Comparison of ENCODE assay signal across 9 cellular contexts in genomic region chr11:2932850-2933251, GRCh38. TPM values are rescaled to one million over a fixed set of nuclear protein-coding genes. Genes with fewer than 3 reads are reported as not detected.
DNase-seq lines count a peak whose midpoint lies in the region; ATAC-seq and TF ChIP-seq lines count a peak whose summit lies in the region.
"Had no signal": no experiment of that assay in that cellular context is flagged by ENCODE, and none has a peak within 500 bp of the region (broad histone marks: within the 10 kb centered on the region; RNA-seq: fewer than 3 reads in every experiment).

No MANE protein-coding gene starts in this region.

- peaks cover 9% of the 10 kb centered on the region for H3K36me3 Mint-ChIP-seq in activated CD4-positive, alpha-beta T cell treated with anti-CD3 and anti-CD28 coated beads for 36 hours (ENCODE audit: low read depth)

- peaks cover 0 to 20% of the 10 kb centered on the region in 2 donors for H3K4me1 ChIP-seq in esophagus (ENCODE audit: control insufficient read depth in 2 of 2, insufficient read depth in 2 of 2, low read length in 1 of 2)
- peaks cover 4% of the 10 kb centered on the region for H3K4me1 ChIP-seq in smooth muscle cell (ENCODE audit: low read depth)

- POLR2A ChIA-PET in activated CD4-positive, alpha-beta T cell treated with anti-CD3 and anti-CD28 coated beads for 36 hours (lab: Charles Lee): interaction anchor here (1.1 to 2.8 kb wide), 2 partner anchors 13 to 58 kb away, joined by 3 to 10 read pairs; no protein-coding TSS in a partner anchor

- peak overlapping the region; percentile 31 for H3K27ac Mint-ChIP-seq in activated CD4-positive, alpha-beta T cell treated with anti-CD3 and anti-CD28 coated beads for 36 hours

- intact Hi-C loops in activated CD4-positive, alpha-beta T cell treated with anti-CD3 and anti-CD28 coated beads for 36 hours (cut with DNase I, micrococcal nuclease): loop anchor here (2.0 to 5.0 kb wide), 2 partner anchors 41 to 56 kb away; no protein-coding TSS in a partner anchor

- no peak for TF ChIP-seq CTCF in smooth muscle cell (IDR thresholded peaks at IDR 0.05; ENCODE audit: borderline replicate concordance, insufficient read depth, poor library complexity, severe bottlenecking)

- peaks cover 12% of the 10 kb centered on the region for H3K27me3 Mint-ChIP-seq in activated CD4-positive, alpha-beta T cell treated with anti-CD3 and anti-CD28 coated beads for 36 hours

- H3K9me3 ChIP-seq in esophagus (ENCODE audit: control insufficient read depth in 2 of 2, insufficient read depth in 1 of 2, low read depth in 1 of 2, low read length in 1 of 2) (peaks cover 0 to 5% of the 10 kb centered on the region in 2 donors), smooth muscle cell (replicated peaks; ENCODE audit: low read depth) (no peaks in the 10 kb centered on the region)

- peak; percentile 29 for DNase-seq in activated CD4-positive, alpha-beta T cell treated with anti-CD3 and anti-CD28 coated beads for 36 hours
- DNase-seq in activated CD4-positive, alpha-beta T cell treated with anti-CD3 and anti-CD28 coated beads for 48 hours: no peak
- DNase-seq in RPMI7951 (ENCODE audit: low read depth): peak; percentile 77
- no peak for DNase-seq in smooth muscle cell (lab: John Stamatoyannopoulos, UW; ENCODE audit: unreplicated experiment)
- DNase-seq in OCI-M1 (lab: John Stamatoyannopoulos, UW): no peak
- DNase-seq in stimulated activated CD4-positive, alpha-beta T cell treated with anti-CD3 and anti-CD28 coated beads, Interleukin-12 subunit alpha, Interleukin-12 subunit beta, amount 100 ng/mL, for 4 hours: no peak
- DNase-seq: NK-92 treated with Interleukin-12 subunit alpha and Interleukin-12 subunit beta, amount 100 ng/mL, for 24 hours had no signal

- H3K36me3 ChIP-seq in esophagus (ENCODE audit: control insufficient read depth in 2 of 2, insufficient read depth in 2 of 2, low read length in 1 of 2): no peaks in the 10 kb centered on the region
- H3K36me3 ChIP-seq in smooth muscle cell (ENCODE audit: low read depth): no peaks in the 10 kb centered on the region

- peaks cover 24% of the 10 kb centered on the region for H3K4me1 Mint-ChIP-seq in activated CD4-positive, alpha-beta T cell treated with anti-CD3 and anti-CD28 coated beads for 36 hours

- H3K9me3 Mint-ChIP-seq in activated CD4-positive, alpha-beta T cell treated with anti-CD3 and anti-CD28 coated beads for 36 hours (ENCODE audit: low read depth): peaks cover 5% of the 10 kb centered on the region

- CTCF ChIA-PET in activated CD4-positive, alpha-beta T cell treated with anti-CD3 and anti-CD28 coated beads for 36 hours (lab: Charles Lee): interaction anchor here (0.7 to 2.3 kb wide), 2 partner anchors 40 to 400 kb away, joined by 3 to 9 read pairs; no protein-coding TSS in a partner anchor

- no peak for ATAC-seq in activated CD4-positive, alpha-beta T cell treated with anti-CD3 and anti-CD28 coated beads for 36 hours
- no peak for ATAC-seq in GM19467 (IDR thresholded peaks at IDR 0.05; ENCODE audit: unreplicated experiment)

- H2AFZ ChIP-seq in smooth muscle cell (ENCODE audit: low read depth): no peak overlapping the region

- no peak overlapping the region for H3K4me3 ChIP-seq in esophagus (ENCODE audit: low read depth in 1 of 2, low read length in 2 of 2)
- no peak overlapping the region for H3K4me3 ChIP-seq in smooth muscle cell

- H3F3A ChIP-seq in smooth muscle cell (ENCODE audit: low read depth): no peaks in the 10 kb centered on the region

- peaks cover 10% of the 10 kb centered on the region for H4K20me1 ChIP-seq in smooth muscle cell (ENCODE audit: low read depth)

- H3K27me3 ChIP-seq in esophagus (ENCODE audit: control insufficient read depth in 1 of 2, insufficient read depth in 2 of 2, low read length in 2 of 2) (no peaks in the 10 kb centered on the region), smooth muscle cell (ENCODE audit: low read depth) (no peaks in the 10 kb centered on the region)

- 37 to 51% methylated on average over 15 of the region's 15 CpGs for WGBS in esophagus, 2 donors
- 78% methylated on average over 15 of the region's 15 CpGs for WGBS in smooth muscle cell (ENCODE audit: low lambda C conversion rate)

- peak overlapping the region; percentile 68 to 75 for H3K27ac ChIP-seq in esophagus (ENCODE audit: low read depth in 2 of 2, low read length in 1 of 2)
- H3K27ac ChIP-seq in smooth muscle cell (ENCODE audit: low read depth): peak overlapping the region; percentile 65

- H3K4me3 Mint-ChIP-seq in activated CD4-positive, alpha-beta T cell treated with anti-CD3 and anti-CD28 coated beads for 36 hours: no peak overlapping the region

- peaks cover 4% of the 10 kb centered on the region for H3K79me2 ChIP-seq in smooth muscle cell (ENCODE audit: low read depth)

- no peak overlapping the region for H3K4me2 ChIP-seq in smooth muscle cell

- no peak overlapping the region for H3K9ac ChIP-seq in smooth muscle cell (ENCODE audit: low read depth)

RNA-seq across cellular contexts. Expression of gene PHLDA2, which starts 3.6 kb away (rescaled TPM):
- total RNA-seq in activated CD4-positive, alpha-beta T cell treated with anti-CD3 and anti-CD28 coated beads for 36 hours: 1 to 10 TPM; 3.1 to 3.7 TPM
- total RNA-seq in RPMI7951 (2014; rRNA removed; shearing (Covaris generic)): 26.9 and 28.0 TPM in 2 replicates
- polyA plus RNA-seq in esophagus (10 to 100 TPM; 19.6 to 61.7 TPM), smooth muscle cell (89.3 and 90.7 TPM in 2 replicates)
- 11.0 and 21.8 TPM in 2 replicates for total RNA-seq in smooth muscle cell

RNA-seq across cellular contexts. Expression of gene CDKN1C, which starts 47.3 kb away (rescaled TPM):
- under 1 TPM; 0.21 to 0.53 TPM for total RNA-seq in activated CD4-positive, alpha-beta T cell treated with anti-CD3 and anti-CD28 coated beads for 36 hours
- 0.39 and 1.2 TPM in 2 replicates for total RNA-seq in RPMI7951 (2014; rRNA removed; shearing (Covaris generic))
- 10 to 100 TPM; 12.1 to 27.5 TPM for polyA plus RNA-seq in esophagus
- total RNA-seq in smooth muscle cell: 171 and 194 TPM in 2 replicates
- polyA plus RNA-seq in smooth muscle cell: 303 and 392 TPM in 2 replicates

RNA-seq across cellular contexts. Expression of gene NAP1L4, which starts 59.3 kb away (rescaled TPM):
- 100 to 1,000 TPM; 241 to 246 TPM for total RNA-seq in activated CD4-positive, alpha-beta T cell treated with anti-CD3 and anti-CD28 coated beads for 36 hours
- total RNA-seq in RPMI7951 (2014; rRNA removed; shearing (Covaris generic)): 81.1 and 90.2 TPM in 2 replicates
- polyA plus RNA-seq in esophagus: 10 to 100 TPM; 66.0 to 68.6 TPM
- total RNA-seq in smooth muscle cell: 63.1 and 102 TPM in 2 replicates
- polyA plus RNA-seq in smooth muscle cell: 95.0 and 114 TPM in 2 replicates

Comparison
In these comparisons a context has a peak if more than half of its experiments do, and no peak if none do; other contexts are left out.
1. DNase-seq: peak in activated CD4-positive, alpha-beta T cell treated with anti-CD3 and anti-CD28 coated beads for 36 hours (single experiment) and RPMI7951 (single experiment); none in activated CD4-positive, alpha-beta T cell treated with anti-CD3 and anti-CD28 coated beads for 48 hours (single experiment), smooth muscle cell (single experiment), OCI-M1 (single experiment) and stimulated activated CD4-positive, alpha-beta T cell treated with anti-CD3 and anti-CD28 coated beads, Interleukin-12 subunit alpha, Interleukin-12 subunit beta, amount 100 ng/mL, for 4 hours (single experiment).
2. RNA of gene CDKN1C, which starts 47.3 kb away (total RNA-seq): 171 to 194 TPM in smooth muscle cell; 0.39 to 1.2 TPM in RPMI7951 and 0.21 to 0.53 TPM in activated CD4-positive, alpha-beta T cell treated with anti-CD3 and anti-CD28 coated beads for 36 hours; every median in the first group is over 10 times any median in the second.